In genomic region chr20:5675103-5676091, GRCh38 we compare ENCODE assay signal across 1 cellular context.
TF ChIP-seq lines count a peak whose summit lies in the region.

No MANE protein-coding gene starts in this region.

TF ChIP-seq in GM12878, 131 proteins besides CTCF, POLR2A, EP300 and RAD21 (continued from another document):
- TF ChIP-seq PKNOX1 (IDR thresholded peaks at IDR 0.05) (no peak), NFXL1 (IDR thresholded peaks at IDR 0.05; ENCODE audit: borderline replicate concordance) (no peak), MTA3 (IDR thresholded peaks at IDR 0.05; ENCODE audit: borderline replicate concordance, low read length) (no peak), ZBTB40 (IDR thresholded peaks at IDR 0.05; ENCODE audit: borderline replicate concordance) (no peak), USF2 (IDR thresholded peaks at IDR 0.05; ENCODE audit: borderline replicate concordance, low read depth, low read length) (no peak), GABPA (IDR thresholded peaks at IDR 0.05; ENCODE audit: low read depth) (no peak), USF1 (IDR thresholded peaks at IDR 0.05; ENCODE audit: borderline replicate concordance, extremely low read length, insufficient read depth, low read depth, low read length) (no peak), CHD2 (IDR thresholded peaks at IDR 0.05; ENCODE audit: borderline replicate concordance, low read depth, low read length) (no peak), NR2C1 (IDR thresholded peaks at IDR 0.05) (no peak), ZZZ3 (IDR thresholded peaks at IDR 0.05; ENCODE audit: control insufficient read depth, insufficient read length, low read depth) (no peak), ATF7 (IDR thresholded peaks at IDR 0.05; ENCODE audit: low read depth) (no peak)
